Comparison of ENCODE assay signal across 9 cellular contexts in the genomic region with DNA sequence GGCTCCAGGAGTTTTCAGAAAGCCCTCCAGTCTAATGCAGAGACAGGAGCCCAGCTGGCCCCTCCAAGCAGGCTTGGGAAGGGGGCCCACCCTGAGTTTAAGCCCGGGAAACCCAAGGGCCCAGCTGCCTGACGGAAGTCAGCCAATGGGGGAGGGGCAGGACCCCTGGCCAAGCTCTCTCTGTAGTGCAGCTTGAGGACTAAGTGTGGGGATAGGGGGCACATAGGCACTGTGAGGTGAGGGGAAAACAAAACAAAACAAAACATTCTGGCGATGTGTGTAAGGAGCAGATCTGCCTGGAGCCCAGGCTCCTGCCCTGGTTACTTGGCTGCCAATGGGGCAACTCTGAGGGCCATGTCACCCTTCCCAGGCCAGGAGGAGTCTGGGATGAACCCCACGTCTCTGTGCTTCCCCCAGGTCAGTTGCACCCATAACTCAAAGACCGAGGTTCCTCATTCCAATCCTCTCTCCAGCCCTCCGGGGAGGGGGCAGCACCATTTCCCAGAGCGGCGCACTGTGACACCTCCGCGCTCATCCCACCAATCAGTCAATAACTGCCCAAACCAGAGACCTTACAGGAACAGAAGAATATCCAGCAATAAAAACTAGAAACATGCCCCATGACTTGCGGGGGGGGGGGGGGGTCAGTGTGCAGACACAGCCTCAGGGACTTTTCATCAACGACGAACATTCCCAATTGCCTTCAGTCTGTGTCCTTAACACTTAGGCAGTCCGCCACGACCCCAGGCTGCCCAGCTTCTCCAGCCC. TPM values are rescaled to one million over a fixed set of nuclear protein-coding genes. Genes with fewer than 3 reads are reported as not detected.
DNase-seq lines count a peak whose midpoint lies in the region; ATAC-seq and TF ChIP-seq lines count a peak whose summit lies in the region.
"Had no signal": no experiment of that assay in that cellular context is flagged by ENCODE, and none has a peak within 500 bp of the region (broad histone marks: within the 10 kb centered on the region; RNA-seq: fewer than 3 reads in every experiment).

No MANE protein-coding gene starts in this region.

- H3K27ac ChIP-seq in iPS-20b (ENCODE audit: low read length) (no peak overlapping the region), sigmoid colon (peak overlapping the region; percentile 59 to 75 (median 70))
- H3K27ac ChIP-seq: C4-2B had no signal

- no peak for TF ChIP-seq CTCF in brain (conservative IDR thresholded peaks at IDR 0.05)
- TF ChIP-seq CTCF in sigmoid colon (IDR thresholded peaks at IDR 0.05) = no peak

- H3K9ac ChIP-seq in iPS-20b (ENCODE audit: low read depth, low read length) = peak overlapping the region; percentile 60; the same call in 1 of the 2 replicates

- H3K27me3 ChIP-seq in iPS-20b (ENCODE audit: insufficient read depth, low read length) (peaks cover 41% of the 10 kb centered on the region), sigmoid colon (peaks cover 2 to 35% (median 27%) of the 10 kb centered on the region in 3 donors)

- 38 to 69% methylated on average over 15 of the region's 15 CpGs for WGBS in sigmoid colon, 2 donors

- H3K4me1 Mint-ChIP-seq in brain = peaks cover 42% of the 10 kb centered on the region

- ATAC-seq in HG02981 (IDR thresholded peaks at IDR 0.05; ENCODE audit: unreplicated experiment) = no peak

- H3K27me3 Mint-ChIP-seq in brain = peaks cover 47% of the 10 kb centered on the region

- H3K4me1 ChIP-seq in iPS-20b (ENCODE audit: insufficient read depth, low read length) (peaks cover 31% of the 10 kb centered on the region), sigmoid colon (peaks cover 0 to 27% (median 21%) of the 10 kb centered on the region in 4 donors)

- no peaks in the 10 kb centered on the region for H3K36me3 Mint-ChIP-seq in brain

- H3K4me3 Mint-ChIP-seq in brain = peak overlapping the region; percentile 74 to 89 (median 83)

- H3K4me3 ChIP-seq in iPS-20b (ENCODE audit: low read length) (peak overlapping the region; percentile 91), sigmoid colon (peak overlapping the region; percentile 52 to 73 (median 64))

- H3K9me3 Mint-ChIP-seq in brain = peaks cover 0 to 4% (median 0%) of the 10 kb centered on the region in 5 experiments

- no peak for TF ChIP-seq POLR2A in sigmoid colon (IDR thresholded peaks at IDR 0.05)

- H3K9me3 ChIP-seq in iPS-20b (ENCODE audit: insufficient read depth, low read depth, low read length) = no peaks in the 10 kb centered on the region
- no peaks in the 10 kb centered on the region for H3K9me3 ChIP-seq in sigmoid colon

- intact Hi-C loops in sigmoid colon (cut with DNase I) = loop anchor here (10.0 kb wide), 1 partner anchor 328 kb away; no protein-coding TSS in a partner anchor

- peak overlapping the region in 3 of 5 experiments; percentile 37 to 90 (median 70) for H3K27ac Mint-ChIP-seq in brain

- H3K36me3 ChIP-seq in iPS-20b (ENCODE audit: insufficient read depth, low read depth, low read length) = peaks cover 26% of the 10 kb centered on the region
- peaks cover 0 to 14% (median 0%) of the 10 kb centered on the region in 4 donors for H3K36me3 ChIP-seq in sigmoid colon

- no peak for TF ChIP-seq EP300 in sigmoid colon (IDR thresholded peaks at IDR 0.05)

- DNase-seq in ELF-1 (ENCODE audit: low read depth, low spot score) (peak; percentile 25), sigmoid colon (peak; percentile 58), DMS53 treated with DMSO at 0.1 percent for 48 hours (lab: John Stamatoyannopoulos, UW; ENCODE audit: unreplicated experiment) (no peak), GM19240 (ENCODE audit: insufficient read length, low spot score) (no peak), DMS79 (lab: John Stamatoyannopoulos, UW) (no peak)

RNA-seq across cellular contexts. Expression of a gene that starts 1.7 kb away (rescaled TPM):
- polyA plus RNA-seq in brain (ENCODE audit: insufficient read depth, low read depth, low replicate concordance) (11.5 TPM), sigmoid colon (10 to 100 TPM; 13.6 to 54.1 (median 43.5) TPM)
- 100 to 1,000 TPM in 1 of 4 donors, 10 to 100 TPM in 3; 72.1 to 111 (median 80.7) TPM for total RNA-seq in sigmoid colon

Comparison
In these comparisons a context has a peak if more than half of its experiments do, and no peak if none do; other contexts are left out.
1. DNase-seq: peak in ELF-1 (single experiment) and sigmoid colon (single experiment); none in DMS53 treated with DMSO at 0.1 percent for 48 hours (single experiment), GM19240 (single experiment) and DMS79 (single experiment).